1 cellular context compared by ENCODE assay signal in the genomic region with DNA sequence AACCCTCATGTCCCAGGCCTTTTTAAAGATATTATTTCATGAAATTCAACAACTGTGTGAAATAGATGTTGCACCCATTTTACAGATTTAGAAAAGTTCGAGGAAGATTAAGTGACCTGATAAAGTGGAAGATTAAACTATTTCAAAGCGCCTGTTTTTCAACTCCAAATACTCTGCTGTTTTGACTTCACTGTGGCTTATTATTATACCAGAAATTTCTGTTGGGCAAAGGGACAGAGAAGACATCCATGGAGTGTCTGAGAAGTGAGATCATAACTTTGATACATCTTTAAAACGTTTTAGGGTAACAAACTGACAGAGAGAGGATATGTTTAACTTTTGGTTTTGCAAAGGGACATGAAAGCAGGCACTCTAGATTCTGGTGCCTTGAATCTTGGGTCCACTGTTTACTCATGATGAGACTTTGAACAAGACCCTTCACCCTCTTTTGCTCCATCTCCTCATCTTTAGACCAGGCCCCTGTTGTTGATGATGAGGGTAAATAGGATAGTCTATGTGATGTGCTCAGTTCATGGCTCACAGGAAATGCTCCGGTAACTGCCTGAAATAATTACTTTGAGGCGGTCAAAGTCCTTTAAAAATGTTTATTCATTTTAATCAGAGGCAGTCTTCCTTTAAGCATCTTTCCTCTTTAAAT.
TF ChIP-seq lines count a peak whose summit lies in the region.

No MANE protein-coding gene starts in this region.

TF ChIP-seq in HepG2, 621 proteins besides CTCF, POLR2A, EP300 and RAD21 (continued from another document and continues in another):
- no peak for TF ChIP-seq ZNF737 (CRISPR knock-in tag; IDR thresholded peaks at IDR 0.05; ENCODE audit: borderline replicate concordance)
- TF ChIP-seq ZNF382 (CRISPR knock-in tag; IDR thresholded peaks at IDR 0.05; ENCODE audit: borderline replicate concordance) = no peak
- TF ChIP-seq ZNF678 (CRISPR knock-in tag; IDR thresholded peaks at IDR 0.05) = no peak
- TF ChIP-seq ZNF720 (CRISPR knock-in tag; IDR thresholded peaks at IDR 0.05) = no peak
- peak; percentile 88 for TF ChIP-seq RCOR2 (CRISPR knock-in tag; IDR thresholded peaks at IDR 0.05)
- no peak for TF ChIP-seq KDM5A (IDR thresholded peaks at IDR 0.05; ENCODE audit: borderline replicate concordance, low read length)
- TF ChIP-seq, protein P1, sequence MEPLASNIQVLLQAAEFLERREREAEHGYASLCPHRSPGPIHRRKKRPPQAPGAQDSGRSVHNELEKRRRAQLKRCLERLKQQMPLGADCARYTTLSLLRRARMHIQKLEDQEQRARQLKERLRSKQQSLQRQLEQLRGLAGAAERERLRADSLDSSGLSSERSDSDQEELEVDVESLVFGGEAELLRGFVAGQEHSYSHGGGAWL (CRISPR knock-in tag; IDR thresholded peaks at IDR 0.05) = no peak
- TF ChIP-seq MAFK (conservative IDR thresholded peaks at IDR 0.05 in 1 of 2, IDR thresholded peaks at IDR 0.05 in 1 of 2; ENCODE audit: low read length in 2 of 2) = no peak
- TF ChIP-seq GPN1 (CRISPR knock-in tag; IDR thresholded peaks at IDR 0.05; ENCODE audit: borderline replicate concordance) = no peak
- TF ChIP-seq KLF13 (CRISPR knock-in tag; IDR thresholded peaks at IDR 0.05) = no peak
- TF ChIP-seq STAG1 (CRISPR knock-in tag; IDR thresholded peaks at IDR 0.05) = no peak
- TF ChIP-seq, protein P2, sequence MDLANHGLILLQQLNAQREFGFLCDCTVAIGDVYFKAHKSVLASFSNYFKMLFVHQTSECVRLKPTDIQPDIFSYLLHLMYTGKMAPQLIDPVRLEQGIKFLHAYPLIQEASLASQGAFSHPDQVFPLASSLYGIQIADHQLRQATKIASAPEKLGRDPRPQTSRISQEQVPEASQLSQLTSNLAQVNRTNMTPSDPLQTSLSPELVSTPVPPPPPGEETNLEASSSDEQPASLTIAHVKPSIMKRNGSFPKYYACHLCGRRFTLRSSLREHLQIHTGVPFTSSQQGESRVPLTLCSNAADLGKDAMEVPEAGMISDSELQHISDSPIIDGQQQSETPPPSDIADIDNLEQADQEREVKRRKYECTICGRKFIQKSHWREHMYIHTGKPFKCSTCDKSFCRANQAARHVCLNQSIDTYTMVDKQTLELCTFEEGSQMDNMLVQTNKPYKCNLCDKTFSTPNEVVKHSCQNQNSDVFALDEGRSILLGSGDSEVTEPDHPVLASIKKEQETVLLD (CRISPR knock-in tag; IDR thresholded peaks at IDR 0.05; ENCODE audit: low read depth) = no peak
- TF ChIP-seq, protein P3, sequence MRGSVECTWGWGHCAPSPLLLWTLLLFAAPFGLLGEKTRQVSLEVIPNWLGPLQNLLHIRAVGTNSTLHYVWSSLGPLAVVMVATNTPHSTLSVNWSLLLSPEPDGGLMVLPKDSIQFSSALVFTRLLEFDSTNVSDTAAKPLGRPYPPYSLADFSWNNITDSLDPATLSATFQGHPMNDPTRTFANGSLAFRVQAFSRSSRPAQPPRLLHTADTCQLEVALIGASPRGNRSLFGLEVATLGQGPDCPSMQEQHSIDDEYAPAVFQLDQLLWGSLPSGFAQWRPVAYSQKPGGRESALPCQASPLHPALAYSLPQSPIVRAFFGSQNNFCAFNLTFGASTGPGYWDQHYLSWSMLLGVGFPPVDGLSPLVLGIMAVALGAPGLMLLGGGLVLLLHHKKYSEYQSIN (CRISPR knock-in tag; IDR thresholded peaks at IDR 0.05; ENCODE audit: borderline replicate concordance) = no peak
- no peak for TF ChIP-seq ARNT (IDR thresholded peaks at IDR 0.05)
- TF ChIP-seq, protein P4, sequence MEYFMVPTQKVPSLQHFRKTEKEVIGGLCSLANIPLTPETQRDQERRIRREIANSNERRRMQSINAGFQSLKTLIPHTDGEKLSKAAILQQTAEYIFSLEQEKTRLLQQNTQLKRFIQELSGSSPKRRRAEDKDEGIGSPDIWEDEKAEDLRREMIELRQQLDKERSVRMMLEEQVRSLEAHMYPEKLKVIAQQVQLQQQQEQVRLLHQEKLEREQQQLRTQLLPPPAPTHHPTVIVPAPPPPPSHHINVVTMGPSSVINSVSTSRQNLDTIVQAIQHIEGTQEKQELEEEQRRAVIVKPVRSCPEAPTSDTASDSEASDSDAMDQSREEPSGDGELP (IDR thresholded peaks at IDR 0.05; ENCODE audit: borderline replicate concordance, low read depth) = no peak
- TF ChIP-seq HNRNPK (IDR thresholded peaks at IDR 0.05; ENCODE audit: low read depth, low read length, poor library complexity, severe bottlenecking) = no peak
- no peak for TF ChIP-seq ZFYVE20 (CRISPR knock-in tag; IDR thresholded peaks at IDR 0.05; ENCODE audit: borderline replicate concordance, low read depth)
- no peak for TF ChIP-seq AGO1 (IDR thresholded peaks at IDR 0.05; ENCODE audit: low read depth, low read length, poor library complexity, severe bottlenecking)
- TF ChIP-seq, protein P5, sequence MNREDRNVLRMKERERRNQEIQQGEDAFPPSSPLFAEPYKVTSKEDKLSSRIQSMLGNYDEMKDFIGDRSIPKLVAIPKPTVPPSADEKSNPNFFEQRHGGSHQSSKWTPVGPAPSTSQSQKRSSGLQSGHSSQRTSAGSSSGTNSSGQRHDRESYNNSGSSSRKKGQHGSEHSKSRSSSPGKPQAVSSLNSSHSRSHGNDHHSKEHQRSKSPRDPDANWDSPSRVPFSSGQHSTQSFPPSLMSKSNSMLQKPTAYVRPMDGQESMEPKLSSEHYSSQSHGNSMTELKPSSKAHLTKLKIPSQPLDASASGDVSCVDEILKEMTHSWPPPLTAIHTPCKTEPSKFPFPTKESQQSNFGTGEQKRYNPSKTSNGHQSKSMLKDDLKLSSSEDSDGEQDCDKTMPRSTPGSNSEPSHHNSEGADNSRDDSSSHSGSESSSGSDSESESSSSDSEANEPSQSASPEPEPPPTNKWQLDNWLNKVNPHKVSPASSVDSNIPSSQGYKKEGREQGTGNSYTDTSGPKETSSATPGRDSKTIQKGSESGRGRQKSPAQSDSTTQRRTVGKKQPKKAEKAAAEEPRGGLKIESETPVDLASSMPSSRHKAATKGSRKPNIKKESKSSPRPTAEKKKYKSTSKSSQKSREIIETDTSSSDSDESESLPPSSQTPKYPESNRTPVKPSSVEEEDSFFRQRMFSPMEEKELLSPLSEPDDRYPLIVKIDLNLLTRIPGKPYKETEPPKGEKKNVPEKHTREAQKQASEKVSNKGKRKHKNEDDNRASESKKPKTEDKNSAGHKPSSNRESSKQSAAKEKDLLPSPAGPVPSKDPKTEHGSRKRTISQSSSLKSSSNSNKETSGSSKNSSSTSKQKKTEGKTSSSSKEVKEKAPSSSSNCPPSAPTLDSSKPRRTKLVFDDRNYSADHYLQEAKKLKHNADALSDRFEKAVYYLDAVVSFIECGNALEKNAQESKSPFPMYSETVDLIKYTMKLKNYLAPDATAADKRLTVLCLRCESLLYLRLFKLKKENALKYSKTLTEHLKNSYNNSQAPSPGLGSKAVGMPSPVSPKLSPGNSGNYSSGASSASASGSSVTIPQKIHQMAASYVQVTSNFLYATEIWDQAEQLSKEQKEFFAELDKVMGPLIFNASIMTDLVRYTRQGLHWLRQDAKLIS (CRISPR knock-in tag; IDR thresholded peaks at IDR 0.05) = no peak
- TF ChIP-seq, protein P6, sequence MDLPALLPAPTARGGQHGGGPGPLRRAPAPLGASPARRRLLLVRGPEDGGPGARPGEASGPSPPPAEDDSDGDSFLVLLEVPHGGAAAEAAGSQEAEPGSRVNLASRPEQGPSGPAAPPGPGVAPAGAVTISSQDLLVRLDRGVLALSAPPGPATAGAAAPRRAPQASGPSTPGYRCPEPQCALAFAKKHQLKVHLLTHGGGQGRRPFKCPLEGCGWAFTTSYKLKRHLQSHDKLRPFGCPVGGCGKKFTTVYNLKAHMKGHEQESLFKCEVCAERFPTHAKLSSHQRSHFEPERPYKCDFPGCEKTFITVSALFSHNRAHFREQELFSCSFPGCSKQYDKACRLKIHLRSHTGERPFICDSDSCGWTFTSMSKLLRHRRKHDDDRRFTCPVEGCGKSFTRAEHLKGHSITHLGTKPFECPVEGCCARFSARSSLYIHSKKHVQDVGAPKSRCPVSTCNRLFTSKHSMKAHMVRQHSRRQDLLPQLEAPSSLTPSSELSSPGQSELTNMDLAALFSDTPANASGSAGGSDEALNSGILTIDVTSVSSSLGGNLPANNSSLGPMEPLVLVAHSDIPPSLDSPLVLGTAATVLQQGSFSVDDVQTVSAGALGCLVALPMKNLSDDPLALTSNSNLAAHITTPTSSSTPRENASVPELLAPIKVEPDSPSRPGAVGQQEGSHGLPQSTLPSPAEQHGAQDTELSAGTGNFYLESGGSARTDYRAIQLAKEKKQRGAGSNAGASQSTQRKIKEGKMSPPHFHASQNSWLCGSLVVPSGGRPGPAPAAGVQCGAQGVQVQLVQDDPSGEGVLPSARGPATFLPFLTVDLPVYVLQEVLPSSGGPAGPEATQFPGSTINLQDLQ (CRISPR knock-in tag; IDR thresholded peaks at IDR 0.05) = no peak
- TF ChIP-seq, protein P7, sequence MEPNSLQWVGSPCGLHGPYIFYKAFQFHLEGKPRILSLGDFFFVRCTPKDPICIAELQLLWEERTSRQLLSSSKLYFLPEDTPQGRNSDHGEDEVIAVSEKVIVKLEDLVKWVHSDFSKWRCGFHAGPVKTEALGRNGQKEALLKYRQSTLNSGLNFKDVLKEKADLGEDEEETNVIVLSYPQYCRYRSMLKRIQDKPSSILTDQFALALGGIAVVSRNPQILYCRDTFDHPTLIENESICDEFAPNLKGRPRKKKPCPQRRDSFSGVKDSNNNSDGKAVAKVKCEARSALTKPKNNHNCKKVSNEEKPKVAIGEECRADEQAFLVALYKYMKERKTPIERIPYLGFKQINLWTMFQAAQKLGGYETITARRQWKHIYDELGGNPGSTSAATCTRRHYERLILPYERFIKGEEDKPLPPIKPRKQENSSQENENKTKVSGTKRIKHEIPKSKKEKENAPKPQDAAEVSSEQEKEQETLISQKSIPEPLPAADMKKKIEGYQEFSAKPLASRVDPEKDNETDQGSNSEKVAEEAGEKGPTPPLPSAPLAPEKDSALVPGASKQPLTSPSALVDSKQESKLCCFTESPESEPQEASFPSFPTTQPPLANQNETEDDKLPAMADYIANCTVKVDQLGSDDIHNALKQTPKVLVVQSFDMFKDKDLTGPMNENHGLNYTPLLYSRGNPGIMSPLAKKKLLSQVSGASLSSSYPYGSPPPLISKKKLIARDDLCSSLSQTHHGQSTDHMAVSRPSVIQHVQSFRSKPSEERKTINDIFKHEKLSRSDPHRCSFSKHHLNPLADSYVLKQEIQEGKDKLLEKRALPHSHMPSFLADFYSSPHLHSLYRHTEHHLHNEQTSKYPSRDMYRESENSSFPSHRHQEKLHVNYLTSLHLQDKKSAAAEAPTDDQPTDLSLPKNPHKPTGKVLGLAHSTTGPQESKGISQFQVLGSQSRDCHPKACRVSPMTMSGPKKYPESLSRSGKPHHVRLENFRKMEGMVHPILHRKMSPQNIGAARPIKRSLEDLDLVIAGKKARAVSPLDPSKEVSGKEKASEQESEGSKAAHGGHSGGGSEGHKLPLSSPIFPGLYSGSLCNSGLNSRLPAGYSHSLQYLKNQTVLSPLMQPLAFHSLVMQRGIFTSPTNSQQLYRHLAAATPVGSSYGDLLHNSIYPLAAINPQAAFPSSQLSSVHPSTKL (CRISPR knock-in tag; IDR thresholded peaks at IDR 0.05) = peak; percentile 82
- no peak for TF ChIP-seq SIX1 (CRISPR knock-in tag; IDR thresholded peaks at IDR 0.05; ENCODE audit: borderline replicate concordance)
- TF ChIP-seq PAWR (CRISPR knock-in tag; IDR thresholded peaks at IDR 0.05; ENCODE audit: borderline replicate concordance) = no peak
- peak; percentile 69; the same call in 1 of the 2 replicates for TF ChIP-seq NFIC (IDR thresholded peaks at IDR 0.05; ENCODE audit: low read length)
- no peak for TF ChIP-seq RARG (CRISPR knock-in tag; IDR thresholded peaks at IDR 0.05; ENCODE audit: low read depth)
- no peak for TF ChIP-seq MZF1 (CRISPR knock-in tag; IDR thresholded peaks at IDR 0.05; ENCODE audit: borderline replicate concordance)
- TF ChIP-seq MTA1 (CRISPR knock-in tag; IDR thresholded peaks at IDR 0.05; ENCODE audit: borderline replicate concordance) = no peak; the same call in 1 of the 2 replicates
- no peak for TF ChIP-seq SMAD1 (CRISPR knock-in tag; IDR thresholded peaks at IDR 0.05; ENCODE audit: borderline replicate concordance, low read depth)
- TF ChIP-seq HDAC2 (CRISPR knock-in tag; IDR thresholded peaks at IDR 0.05) = peak; percentile 82
- TF ChIP-seq SCMH1 (CRISPR knock-in tag; IDR thresholded peaks at IDR 0.05; ENCODE audit: borderline replicate concordance) = no peak
- 0 out of 2 replicates have a peak, but pooled peaks have one; percentile 35 for TF ChIP-seq NCOR1 (IDR thresholded peaks at IDR 0.05; ENCODE audit: borderline replicate concordance, low read length)
- no peak for TF ChIP-seq PCBP1 (IDR thresholded peaks at IDR 0.05; ENCODE audit: borderline replicate concordance, low read depth, low read length)
- TF ChIP-seq, protein P8, sequence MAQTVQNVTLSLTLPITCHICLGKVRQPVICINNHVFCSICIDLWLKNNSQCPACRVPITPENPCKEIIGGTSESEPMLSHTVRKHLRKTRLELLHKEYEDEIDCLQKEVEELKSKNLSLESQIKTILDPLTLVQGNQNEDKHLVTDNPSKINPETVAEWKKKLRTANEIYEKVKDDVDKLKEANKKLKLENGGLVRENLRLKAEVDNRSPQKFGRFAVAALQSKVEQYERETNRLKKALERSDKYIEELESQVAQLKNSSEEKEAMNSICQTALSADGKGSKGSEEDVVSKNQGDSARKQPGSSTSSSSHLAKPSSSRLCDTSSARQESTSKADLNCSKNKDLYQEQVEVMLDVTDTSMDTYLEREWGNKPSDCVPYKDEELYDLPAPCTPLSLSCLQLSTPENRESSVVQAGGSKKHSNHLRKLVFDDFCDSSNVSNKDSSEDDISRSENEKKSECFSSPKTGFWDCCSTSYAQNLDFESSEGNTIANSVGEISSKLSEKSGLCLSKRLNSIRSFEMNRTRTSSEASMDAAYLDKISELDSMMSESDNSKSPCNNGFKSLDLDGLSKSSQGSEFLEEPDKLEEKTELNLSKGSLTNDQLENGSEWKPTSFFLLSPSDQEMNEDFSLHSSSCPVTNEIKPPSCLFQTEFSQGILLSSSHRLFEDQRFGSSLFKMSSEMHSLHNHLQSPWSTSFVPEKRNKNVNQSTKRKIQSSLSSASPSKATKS (CRISPR knock-in tag; IDR thresholded peaks at IDR 0.05) = no peak
- no peak for TF ChIP-seq HNRNPUL1 (IDR thresholded peaks at IDR 0.05; ENCODE audit: low read depth, low read length)
- no peak for TF ChIP-seq NR2C2 (CRISPR knock-in tag; IDR thresholded peaks at IDR 0.05; ENCODE audit: borderline replicate concordance)
- peak; percentile 44; the same call in 1 of the 2 replicates for TF ChIP-seq POGZ (CRISPR knock-in tag; IDR thresholded peaks at IDR 0.05)
- TF ChIP-seq KLF9 (CRISPR knock-in tag; IDR thresholded peaks at IDR 0.05; ENCODE audit: low read depth) = no peak
- TF ChIP-seq STAT5B (CRISPR knock-in tag; IDR thresholded peaks at IDR 0.05) = no peak
- no peak for TF ChIP-seq ZNF138 (CRISPR knock-in tag; IDR thresholded peaks at IDR 0.05; ENCODE audit: low read depth)
- 0 out of 2 replicates have a peak, but pooled peaks have one; percentile 20 for TF ChIP-seq ZNF317 (CRISPR knock-in tag; IDR thresholded peaks at IDR 0.05)
- TF ChIP-seq, protein P9, sequence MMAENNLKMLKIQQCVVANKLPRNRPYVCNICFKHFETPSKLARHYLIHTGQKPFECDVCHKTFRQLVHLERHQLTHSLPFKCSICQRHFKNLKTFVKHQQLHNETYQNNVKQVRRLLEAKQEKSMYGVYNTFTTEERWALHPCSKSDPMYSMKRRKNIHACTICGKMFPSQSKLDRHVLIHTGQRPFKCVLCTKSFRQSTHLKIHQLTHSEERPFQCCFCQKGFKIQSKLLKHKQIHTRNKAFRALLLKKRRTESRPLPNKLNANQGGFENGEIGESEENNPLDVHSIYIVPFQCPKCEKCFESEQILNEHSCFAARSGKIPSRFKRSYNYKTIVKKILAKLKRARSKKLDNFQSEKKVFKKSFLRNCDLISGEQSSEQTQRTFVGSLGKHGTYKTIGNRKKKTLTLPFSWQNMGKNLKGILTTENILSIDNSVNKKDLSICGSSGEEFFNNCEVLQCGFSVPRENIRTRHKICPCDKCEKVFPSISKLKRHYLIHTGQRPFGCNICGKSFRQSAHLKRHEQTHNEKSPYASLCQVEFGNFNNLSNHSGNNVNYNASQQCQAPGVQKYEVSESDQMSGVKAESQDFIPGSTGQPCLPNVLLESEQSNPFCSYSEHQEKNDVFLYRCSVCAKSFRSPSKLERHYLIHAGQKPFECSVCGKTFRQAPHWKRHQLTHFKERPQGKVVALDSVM (CRISPR knock-in tag; IDR thresholded peaks at IDR 0.05) = no peak
